28 cellular contexts compared by ENCODE assay signal in genomic region chr4:119906277-119906676, GRCh38.
"Had no signal": no experiment of that assay in that cellular context is flagged by ENCODE, and none has a peak within 500 bp of the region (broad histone marks: within the 10 kb centered on the region; RNA-seq: fewer than 3 reads in every experiment).

No MANE protein-coding gene starts in this region.

- H3K36me3 ChIP-seq: ascending aorta, brain microvascular endothelial cell, WERI-Rb-1 had no signal

- H3K9me3 Mint-ChIP-seq: activated CD4-positive, alpha-beta memory T cell treated with anti-CD3 and anti-CD28 coated beads, Interleukin-2, amount 10 ng/mL, durations not matched to agents 7 days and 5 days; activated CD4-positive, alpha-beta T cell treated with anti-CD3 and anti-CD28 coated beads, Interleukin-2, amount 10 ng/mL, durations not matched to agents 24 days and 14 days; activated naive CD4-positive, alpha-beta T cell treated with anti-CD3 and anti-CD28 coated beads, Interleukin-2, amount 10 ng/mL, durations not matched to agents 7 days and 5 days; T-helper 2 cell treated with Interferon-gamma antibody and Interleukin-4, amounts not matched to agents 5 μg/mL and 100 μg/mL, for 36 hours had no signal

- H3K4me1 ChIP-seq: ascending aorta had no signal

- H3K27me3 Mint-ChIP-seq: activated CD4-positive, alpha-beta memory T cell treated with anti-CD3 and anti-CD28 coated beads, Interleukin-2, amount 10 ng/mL, durations not matched to agents 7 days and 5 days; activated CD4-positive, alpha-beta T cell treated with anti-CD3 and anti-CD28 coated beads for 36 hours; activated CD4-positive, alpha-beta T cell treated with anti-CD3 and anti-CD28 coated beads, Interleukin-2, amount 10 ng/mL, durations not matched to agents 24 days and 14 days; activated naive CD4-positive, alpha-beta T cell treated with anti-CD3 and anti-CD28 coated beads, Interleukin-2, amount 10 ng/mL, durations not matched to agents 7 days and 5 days; activated naive CD8-positive, alpha-beta T cell treated with anti-CD3 and anti-CD28 coated beads, Interleukin-2, amount 10 ng/mL, durations not matched to agents 7 days and 5 days; central memory CD8-positive, alpha-beta T cell; dendritic cell treated with granulocyte-macrophage colony-stimulating factor and Interleukin-4, amounts not matched to agents 40 ng/mL and 50 ng/mL, for 4 days; T-helper 17 cell had no signal

- H3K4me1 Mint-ChIP-seq: activated CD4-positive, alpha-beta memory T cell treated with anti-CD3 and anti-CD28 coated beads, Interleukin-2, amount 10 ng/mL, durations not matched to agents 7 days and 5 days; activated CD4-positive, alpha-beta T cell treated with anti-CD3 and anti-CD28 coated beads for 36 hours; activated CD4-positive, alpha-beta T cell treated with anti-CD3 and anti-CD28 coated beads, Interleukin-2, amount 10 ng/mL, durations not matched to agents 24 days and 14 days; activated naive CD4-positive, alpha-beta T cell treated with anti-CD3 and anti-CD28 coated beads, Interleukin-2, amount 10 ng/mL, durations not matched to agents 7 days and 5 days; activated naive CD8-positive, alpha-beta T cell treated with anti-CD3 and anti-CD28 coated beads, Interleukin-2, amount 10 ng/mL, durations not matched to agents 7 days and 5 days; central memory CD8-positive, alpha-beta T cell; endodermal cell; T-helper 17 cell had no signal

- H3K27me3 ChIP-seq: ascending aorta, brain microvascular endothelial cell, dorsolateral prefrontal cortex had no signal

- H3K27ac ChIP-seq: ascending aorta, brain microvascular endothelial cell, coronary artery, dorsolateral prefrontal cortex, WERI-Rb-1 had no signal

- H3K4me3 ChIP-seq: ascending aorta, coronary artery, dorsolateral prefrontal cortex had no signal

- DNase-seq: activated CD4-positive, alpha-beta memory T cell treated with anti-CD3 and anti-CD28 coated beads, Interleukin-2, amount 10 ng/mL, durations not matched to agents 7 days and 5 days; activated CD4-positive, alpha-beta T cell treated with anti-CD3 and anti-CD28 coated beads for 36 hours; activated CD4-positive, alpha-beta T cell treated with anti-CD3 and anti-CD28 coated beads, Interleukin-2, amount 10 ng/mL, durations not matched to agents 24 days and 14 days; activated CD4-positive, CD25-positive, alpha-beta regulatory T cell; activated CD4-positive, CD25-positive, alpha-beta regulatory T cell treated with anti-CD3 and anti-CD28 coated beads, Interleukin-2, amount 50 U/mL, for 72 hours; activated CD8-positive, alpha-beta memory T cell treated with anti-CD3 and anti-CD28 coated beads, Interleukin-2, amount 50 U/mL, for 48 hours; activated gamma-delta T cell; activated naive CD4-positive, alpha-beta T cell; activated naive CD4-positive, alpha-beta T cell treated with anti-CD3 and anti-CD28 coated beads, Interleukin-2, amount 10 ng/mL, durations not matched to agents 7 days and 5 days; activated naive CD8-positive, alpha-beta T cell treated with anti-CD3 and anti-CD28 coated beads, Interleukin-2, amount 10 ng/mL, durations not matched to agents 7 days and 5 days; activated T-cell treated with anti-CD3 and anti-CD28 coated beads for 4 hours; activated T-cell treated with anti-CD3 and anti-CD28 coated beads, Interleukin-2, amount 50 U/mL, for 24 hours; activated T-cell treated with anti-CD3 and anti-CD28 coated beads, Interleukin-2, amount 50 U/mL, for 72 hours; brain microvascular endothelial cell; dorsolateral prefrontal cortex; effector memory CD4-positive, alpha-beta T cell; endodermal cell; foreskin fibroblast; head of caudate nucleus; T-helper 17 cell; T1000; WERI-Rb-1 had no signal

- H3K4me3 Mint-ChIP-seq: activated CD4-positive, alpha-beta memory T cell treated with anti-CD3 and anti-CD28 coated beads, Interleukin-2, amount 10 ng/mL, durations not matched to agents 7 days and 5 days; activated CD4-positive, alpha-beta T cell treated with anti-CD3 and anti-CD28 coated beads for 36 hours; activated CD4-positive, alpha-beta T cell treated with anti-CD3 and anti-CD28 coated beads, Interleukin-2, amount 10 ng/mL, durations not matched to agents 24 days and 14 days; activated naive CD4-positive, alpha-beta T cell treated with anti-CD3 and anti-CD28 coated beads, Interleukin-2, amount 10 ng/mL, durations not matched to agents 7 days and 5 days; activated naive CD8-positive, alpha-beta T cell treated with anti-CD3 and anti-CD28 coated beads, Interleukin-2, amount 10 ng/mL, durations not matched to agents 7 days and 5 days; activated T-cell treated with anti-CD3 and anti-CD28 coated beads, Interleukin-2, amount 50 U/mL, for 24 hours; activated T-cell treated with anti-CD3 and anti-CD28 coated beads, Interleukin-2, amount 50 U/mL, for 72 hours; central memory CD8-positive, alpha-beta T cell; dendritic cell treated with granulocyte-macrophage colony-stimulating factor and Interleukin-4, amounts not matched to agents 40 ng/mL and 50 ng/mL, for 4 days; endodermal cell; T-helper 17 cell; T-helper 2 cell treated with Interferon-gamma antibody and Interleukin-4, amounts not matched to agents 5 μg/mL and 100 μg/mL, for 36 hours had no signal

- H3K36me3 Mint-ChIP-seq: activated naive CD4-positive, alpha-beta T cell treated with anti-CD3 and anti-CD28 coated beads, Interleukin-2, amount 10 ng/mL, durations not matched to agents 7 days and 5 days; activated naive CD4-positive, alpha-beta T cell treated with anti-CD3 and anti-CD28 coated beads, Interleukin-2, amount 50 U/mL, for 72 hours; activated naive CD8-positive, alpha-beta T cell treated with anti-CD3 and anti-CD28 coated beads, Interleukin-2, amount 10 ng/mL, durations not matched to agents 7 days and 5 days had no signal

- H3K27ac Mint-ChIP-seq: activated CD4-positive, alpha-beta memory T cell treated with anti-CD3 and anti-CD28 coated beads, Interleukin-2, amount 10 ng/mL, durations not matched to agents 7 days and 5 days; activated CD4-positive, alpha-beta T cell treated with anti-CD3 and anti-CD28 coated beads for 36 hours; activated CD4-positive, alpha-beta T cell treated with anti-CD3 and anti-CD28 coated beads, Interleukin-2, amount 10 ng/mL, durations not matched to agents 24 days and 14 days; activated naive CD4-positive, alpha-beta T cell treated with anti-CD3 and anti-CD28 coated beads, Interleukin-2, amount 10 ng/mL, durations not matched to agents 7 days and 5 days; activated naive CD4-positive, alpha-beta T cell treated with anti-CD3 and anti-CD28 coated beads, Interleukin-2, amount 50 U/mL, for 72 hours; activated naive CD8-positive, alpha-beta T cell treated with anti-CD3 and anti-CD28 coated beads, Interleukin-2, amount 10 ng/mL, durations not matched to agents 7 days and 5 days; activated T-cell treated with anti-CD3 and anti-CD28 coated beads, Interleukin-2, amount 50 U/mL, for 24 hours; activated T-cell treated with anti-CD3 and anti-CD28 coated beads, Interleukin-2, amount 50 U/mL, for 72 hours; dendritic cell treated with granulocyte-macrophage colony-stimulating factor and Interleukin-4, amounts not matched to agents 40 ng/mL and 50 ng/mL, for 4 days; endodermal cell; T-helper 17 cell; T-helper 2 cell treated with Interferon-gamma antibody and Interleukin-4, amounts not matched to agents 5 μg/mL and 100 μg/mL, for 36 hours had no signal
